ENCODE assay signal across 15 cellular contexts in the genomic region with DNA sequence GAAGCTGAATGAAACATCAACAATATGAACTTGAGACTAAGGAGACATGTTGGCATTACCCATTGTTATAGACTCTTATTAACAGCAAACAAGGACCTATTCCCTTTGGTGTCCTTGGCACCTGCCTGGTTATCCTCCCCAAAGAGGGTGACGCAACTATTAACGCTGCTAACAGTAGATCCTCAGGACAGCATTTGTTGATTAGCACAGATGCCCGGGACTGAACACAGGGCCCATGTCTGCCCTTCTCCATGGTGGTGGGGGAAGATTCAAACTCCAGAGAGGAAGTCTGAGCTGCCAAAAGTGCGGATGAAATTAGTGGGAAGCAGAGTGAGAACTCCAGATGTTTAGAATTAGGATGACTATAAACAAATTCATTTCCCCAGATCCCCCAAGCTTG.
"Had no signal": no experiment of that assay in that cellular context is flagged by ENCODE, and none has a peak within 500 bp of the region (broad histone marks: within the 10 kb centered on the region; RNA-seq: fewer than 3 reads in every experiment).

No MANE protein-coding gene starts in this region.

- H3K36me3 Mint-ChIP-seq: natural killer cell treated with Interleukin-12 subunit alpha and Interleukin-12 subunit beta and Interleukin-15 and Interleukin-18, amount 100 ng/mL, for 72 hours had no signal

- H3K27me3 ChIP-seq: testis, upper lobe of right lung had no signal

- H3K9me3 Mint-ChIP-seq: activated CD4-positive, alpha-beta memory T cell treated with anti-CD3 and anti-CD28 coated beads for 36 hours; activated T-helper 1 cell treated with anti-CD3 and anti-CD28 coated beads, Interleukin-12 subunit alpha, Interleukin-12 subunit beta, Interleukin-2, Interleukin-4 antibody, amounts not matched to agents 30 ng/mL and 10 ng/mL and 1 ng/mL, durations not matched to agents 14 hours and 24 hours and 36 hours; natural killer cell treated with Interleukin-12 subunit alpha and Interleukin-12 subunit beta and Interleukin-15 and Interleukin-18, amount 100 ng/mL, for 72 hours had no signal

- H3K27ac ChIP-seq: parathyroid adenoma, testis, upper lobe of right lung had no signal

- H2AFZ ChIP-seq: parathyroid adenoma had no signal

- H3K4me1 ChIP-seq: parathyroid adenoma had no signal

- H3K79me2 ChIP-seq: parathyroid adenoma had no signal

- H3K9me3 ChIP-seq: testis, upper lobe of right lung had no signal

- H3K27me3 Mint-ChIP-seq: activated CD4-positive, alpha-beta memory T cell treated with anti-CD3 and anti-CD28 coated beads for 36 hours; activated naive CD8-positive, alpha-beta T cell treated with anti-CD3 and anti-CD28 coated beads, Interleukin-2, amount 10 ng/mL, durations not matched to agents 7 days and 5 days; natural killer cell treated with Interleukin-12 subunit alpha and Interleukin-12 subunit beta and Interleukin-15 and Interleukin-18, amount 100 ng/mL, for 72 hours had no signal

- DNase-seq: activated CD4-positive, alpha-beta memory T cell treated with anti-CD3 and anti-CD28 coated beads for 36 hours; activated naive CD8-positive, alpha-beta T cell treated with anti-CD3 and anti-CD28 coated beads, Interleukin-2, amount 10 ng/mL, durations not matched to agents 7 days and 5 days; activated T-cell treated with anti-CD3 and anti-CD28 coated beads for 4 hours; amygdala; caudate nucleus; erythroblast; stimulated activated CD4-positive, alpha-beta T cell treated with anti-CD3 and anti-CD28 coated beads, Interleukin-2, amount 100 ng/mL, for 24 hours; stimulated activated naive CD4-positive, alpha-beta T cell treated with Interleukin-2 at 50 U/mL for 16 hours; SW 1271; testis; upper lobe of right lung had no signal

- H3K4me1 Mint-ChIP-seq: activated naive CD8-positive, alpha-beta T cell treated with anti-CD3 and anti-CD28 coated beads, Interleukin-2, amount 10 ng/mL, durations not matched to agents 7 days and 5 days had no signal

- H3K4me3 ChIP-seq: lung, testis, upper lobe of right lung had no signal

- ATAC-seq: natural killer cell treated with Interleukin-12 subunit alpha and Interleukin-12 subunit beta and Interleukin-15 and Interleukin-18, amount 100 ng/mL, for 72 hours; upper lobe of right lung had no signal

- H3K9ac ChIP-seq: parathyroid adenoma had no signal

- H3K27ac Mint-ChIP-seq: activated CD4-positive, alpha-beta memory T cell treated with anti-CD3 and anti-CD28 coated beads for 36 hours; activated naive CD8-positive, alpha-beta T cell treated with anti-CD3 and anti-CD28 coated beads, Interleukin-2, amount 10 ng/mL, durations not matched to agents 7 days and 5 days; activated T-helper 1 cell treated with anti-CD3 and anti-CD28 coated beads, Interleukin-12 subunit alpha, Interleukin-12 subunit beta, Interleukin-2, Interleukin-4 antibody, amounts not matched to agents 30 ng/mL and 10 ng/mL and 1 ng/mL, durations not matched to agents 14 hours and 24 hours and 36 hours; natural killer cell treated with Interleukin-12 subunit alpha and Interleukin-12 subunit beta and Interleukin-15 and Interleukin-18, amount 100 ng/mL, for 72 hours had no signal

- H3K4me3 Mint-ChIP-seq: activated CD4-positive, alpha-beta memory T cell treated with anti-CD3 and anti-CD28 coated beads for 36 hours; activated naive CD8-positive, alpha-beta T cell treated with anti-CD3 and anti-CD28 coated beads, Interleukin-2, amount 10 ng/mL, durations not matched to agents 7 days and 5 days; activated T-helper 1 cell treated with anti-CD3 and anti-CD28 coated beads, Interleukin-12 subunit alpha, Interleukin-12 subunit beta, Interleukin-2, Interleukin-4 antibody, amounts not matched to agents 30 ng/mL and 10 ng/mL and 1 ng/mL, durations not matched to agents 14 hours and 24 hours and 36 hours; natural killer cell treated with Interleukin-12 subunit alpha and Interleukin-12 subunit beta and Interleukin-15 and Interleukin-18, amount 100 ng/mL, for 72 hours had no signal
